Comparison of ENCODE assay signal across 7 cellular contexts in genomic region chr2:164976875-164977470, GRCh38. TPM values are rescaled to one million over a fixed set of nuclear protein-coding genes. Genes with fewer than 3 reads are reported as not detected.
"Had no signal": no experiment of that assay in that cellular context is flagged by ENCODE, and none has a peak within 500 bp of the region (broad histone marks: within the 10 kb centered on the region; RNA-seq: fewer than 3 reads in every experiment).

No MANE protein-coding gene starts in this region.

RNA-seq across cellular contexts. Expression of gene SLC38A11, which starts 21.6 kb away (rescaled TPM):
- total RNA-seq: activated naive CD4-positive, alpha-beta T cell treated with anti-CD3 and anti-CD28 coated beads, Interleukin-2, amount 50 U/mL, for 72 hours; activated T-cell treated with anti-CD3 and anti-CD28 coated beads, Interleukin-2, amount 50 U/mL, for 72 hours; cardiac muscle cell; dermis microvascular lymphatic vessel endothelial cell; lung microvascular endothelial cell; osteoblast; T-helper 1 cell treated with Interleukin-12 subunit alpha and Interleukin-12 subunit beta and Interleukin-4 antibody, amounts not matched to agents 30 ng/mL and 1 ng/mL, for 36 hours had no signal
- polyA plus RNA-seq: cardiac muscle cell had no signal
